ENCODE assay signal across 2 cellular contexts in the genomic region with DNA sequence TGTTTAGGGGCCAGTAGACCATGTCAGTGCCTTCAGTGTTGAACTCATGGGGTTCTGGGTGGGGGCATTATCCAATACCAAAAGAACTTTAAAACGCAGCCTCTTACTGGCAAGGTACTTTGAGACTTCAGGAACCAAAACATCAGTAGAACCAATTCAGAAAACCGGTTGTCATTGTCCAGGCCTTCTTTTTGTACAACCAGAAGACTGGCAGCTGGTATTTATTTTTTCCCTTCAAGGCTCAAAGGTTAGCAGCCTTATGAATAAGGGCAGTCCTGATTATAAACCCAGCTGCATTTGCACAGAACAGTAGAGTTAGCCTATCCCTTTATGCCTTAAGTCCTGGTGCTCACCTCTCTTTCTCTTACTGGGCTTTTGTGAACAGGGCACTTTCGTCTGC.
TF ChIP-seq lines count a peak whose summit lies in the region.

No MANE protein-coding gene starts in this region.

TF ChIP-seq in GM23338, 12 proteins besides CTCF, POLR2A, EP300 and RAD21 (continues in another document):
- TF ChIP-seq, protein P1, sequence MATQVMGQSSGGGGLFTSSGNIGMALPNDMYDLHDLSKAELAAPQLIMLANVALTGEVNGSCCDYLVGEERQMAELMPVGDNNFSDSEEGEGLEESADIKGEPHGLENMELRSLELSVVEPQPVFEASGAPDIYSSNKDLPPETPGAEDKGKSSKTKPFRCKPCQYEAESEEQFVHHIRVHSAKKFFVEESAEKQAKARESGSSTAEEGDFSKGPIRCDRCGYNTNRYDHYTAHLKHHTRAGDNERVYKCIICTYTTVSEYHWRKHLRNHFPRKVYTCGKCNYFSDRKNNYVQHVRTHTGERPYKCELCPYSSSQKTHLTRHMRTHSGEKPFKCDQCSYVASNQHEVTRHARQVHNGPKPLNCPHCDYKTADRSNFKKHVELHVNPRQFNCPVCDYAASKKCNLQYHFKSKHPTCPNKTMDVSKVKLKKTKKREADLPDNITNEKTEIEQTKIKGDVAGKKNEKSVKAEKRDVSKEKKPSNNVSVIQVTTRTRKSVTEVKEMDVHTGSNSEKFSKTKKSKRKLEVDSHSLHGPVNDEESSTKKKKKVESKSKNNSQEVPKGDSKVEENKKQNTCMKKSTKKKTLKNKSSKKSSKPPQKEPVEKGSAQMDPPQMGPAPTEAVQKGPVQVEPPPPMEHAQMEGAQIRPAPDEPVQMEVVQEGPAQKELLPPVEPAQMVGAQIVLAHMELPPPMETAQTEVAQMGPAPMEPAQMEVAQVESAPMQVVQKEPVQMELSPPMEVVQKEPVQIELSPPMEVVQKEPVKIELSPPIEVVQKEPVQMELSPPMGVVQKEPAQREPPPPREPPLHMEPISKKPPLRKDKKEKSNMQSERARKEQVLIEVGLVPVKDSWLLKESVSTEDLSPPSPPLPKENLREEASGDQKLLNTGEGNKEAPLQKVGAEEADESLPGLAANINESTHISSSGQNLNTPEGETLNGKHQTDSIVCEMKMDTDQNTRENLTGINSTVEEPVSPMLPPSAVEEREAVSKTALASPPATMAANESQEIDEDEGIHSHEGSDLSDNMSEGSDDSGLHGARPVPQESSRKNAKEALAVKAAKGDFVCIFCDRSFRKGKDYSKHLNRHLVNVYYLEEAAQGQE (IDR thresholded peaks at IDR 0.05; ENCODE audit: unreplicated experiment) = no peak
- TF ChIP-seq CREB1 (CRISPR knock-in tag; IDR thresholded peaks at IDR 0.05; ENCODE audit: low read depth) = no peak
- TF ChIP-seq EZH2phosphoT487 (IDR thresholded peaks at IDR 0.05; ENCODE audit: unreplicated experiment) = no peak
- no peak for TF ChIP-seq STAT1 (IDR thresholded peaks at IDR 0.05; ENCODE audit: unreplicated experiment)
- no peak for TF ChIP-seq ETS1 (IDR thresholded peaks at IDR 0.05)
- no peak for TF ChIP-seq NANOG (IDR thresholded peaks at IDR 0.05; ENCODE audit: borderline replicate concordance)
- no peak for TF ChIP-seq POLR2AphosphoS5 (IDR thresholded peaks at IDR 0.05; ENCODE audit: low read depth)
- no peak for TF ChIP-seq ZNF114 (CRISPR knock-in tag; IDR thresholded peaks at IDR 0.05)
- TF ChIP-seq JUNB (IDR thresholded peaks at IDR 0.05; ENCODE audit: unreplicated experiment) = no peak
- TF ChIP-seq EZH2 (IDR thresholded peaks at IDR 0.05; ENCODE audit: low read depth, unreplicated experiment) = no peak
- no peak for TF ChIP-seq ZNF331 (CRISPR knock-in tag; IDR thresholded peaks at IDR 0.05; ENCODE audit: low read depth)

TF ChIP-seq in endothelial cell of umbilical vein, 7 proteins besides CTCF, POLR2A, EP300 and RAD21:
- TF ChIP-seq, protein P2, sequence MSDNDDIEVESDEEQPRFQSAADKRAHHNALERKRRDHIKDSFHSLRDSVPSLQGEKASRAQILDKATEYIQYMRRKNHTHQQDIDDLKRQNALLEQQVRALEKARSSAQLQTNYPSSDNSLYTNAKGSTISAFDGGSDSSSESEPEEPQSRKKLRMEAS (IDR thresholded peaks at IDR 0.05; ENCODE audit: insufficient read depth, insufficient read length) = no peak
- TF ChIP-seq EZH2 (IDR thresholded peaks at IDR 0.05; ENCODE audit: borderline replicate concordance, low read depth, low read length, severe bottlenecking) = no peak
- no peak for TF ChIP-seq JUN (IDR thresholded peaks at IDR 0.05; ENCODE audit: borderline replicate concordance, insufficient read depth, insufficient read length, low read depth)
- no peak for TF ChIP-seq POLR2AphosphoS5 (IDR thresholded peaks at IDR 0.05; ENCODE audit: insufficient read depth, low read depth, low read length)
- TF ChIP-seq MYC (IDR thresholded peaks at IDR 0.05; ENCODE audit: low read depth, low read length) = no peak
- no peak for TF ChIP-seq GATA2 (IDR thresholded peaks at IDR 0.05; ENCODE audit: insufficient read depth, insufficient read length, low read depth, low read length)
- TF ChIP-seq FOS (IDR thresholded peaks at IDR 0.05; ENCODE audit: borderline replicate concordance, insufficient read depth, low read length) = no peak
